Comparison of ENCODE assay signal across 8 cellular contexts in genomic region chr17:330993-331701, GRCh38. TPM values are rescaled to one million over a fixed set of nuclear protein-coding genes. Genes with fewer than 3 reads are reported as not detected.
A peak's percentile ranks its signal among the peaks of the same experiment; 100 is the strongest.
DNase-seq lines count a peak whose midpoint lies in the region; ATAC-seq, FAIRE-seq and TF ChIP-seq lines count a peak whose summit lies in the region.

No MANE protein-coding gene starts in this region.

- no peaks in the 10 kb centered on the region for H3K27me3 ChIP-seq in liver (ENCODE audit: control insufficient read depth in 4 of 4, insufficient read depth in 4 of 4, low read length in 3 of 4)
- no peaks in the 10 kb centered on the region for H3K27me3 ChIP-seq in HepG2 (ENCODE audit: control insufficient read depth in 1 of 2, insufficient read depth in 2 of 2, low read length in 2 of 2)
- H3K27me3 ChIP-seq in colonic mucosa = no peaks in the 10 kb centered on the region
- H3K27me3 ChIP-seq in transverse colon = no peaks in the 10 kb centered on the region

- H3K36me3 ChIP-seq in liver (ENCODE audit: control insufficient read depth in 4 of 4, insufficient read depth in 3 of 4, low read depth in 1 of 4, low read length in 3 of 4) (peaks cover 0 to 14% (median 1%) of the 10 kb centered on the region in 4 donors), HepG2 (replicated peaks in 1 of 2; ENCODE audit: control insufficient read depth in 1 of 2, insufficient read depth in 2 of 2, low read length in 2 of 2) (peaks cover 7 to 23% of the 10 kb centered on the region in 2 experiments; a peak in 4 of 5 replicates), colonic mucosa (no peaks in the 10 kb centered on the region), mucosa of descending colon (ENCODE audit: low read depth) (no peaks in the 10 kb centered on the region), transverse colon (peaks cover 0 to 5% (median 0%) of the 10 kb centered on the region in 4 donors)

- in situ Hi-C loops in HepG2 (cut with HindIII; ENCODE audit: extremely low pct_ligation_motif_present, low pct_unique_long_range_greater_than_20kb) = no loop called here
- in situ Hi-C loops in transverse colon (cut with MboI; ENCODE audit: low pct_ligation_motif_present in 1 of 4, low pct_unique_long_range_greater_than_20kb in 1 of 4, low sequenced_read_pairs in 3 of 4) = no loop called here

- no peak for TF ChIP-seq CTCF in liver (IDR thresholded peaks at IDR 0.05; ENCODE audit: low read depth, low read length, missing input control)
- TF ChIP-seq CTCF in HepG2 (CRISPR knock-in tag; IDR thresholded peaks at IDR 0.05) = no peak
- TF ChIP-seq CTCF in colonic mucosa (IDR thresholded peaks at IDR 0.05) = no peak
- no peak for TF ChIP-seq CTCF in mucosa of descending colon (IDR thresholded peaks at IDR 0.05)
- no peak for TF ChIP-seq CTCF in transverse colon (IDR thresholded peaks at IDR 0.05)

- ATAC-seq in HepG2 (no peak), mucosa of descending colon (peak; percentile 33), HG03135 (IDR thresholded peaks at IDR 0.05; ENCODE audit: unreplicated experiment) (no peak)

- H3K79me2 ChIP-seq in HepG2 (ENCODE audit: insufficient read depth, low read length) = no peaks in the 10 kb centered on the region

- H3K4me3 ChIP-seq in liver (ENCODE audit: low read depth in 1 of 3, low read length in 3 of 3) (peak overlapping the region in 2 of 3 donors; percentile 15 to 16), HepG2 (replicated peaks in 1 of 3; ENCODE audit: insufficient read depth in 1 of 3, low read depth in 2 of 3, low read length in 3 of 3) (no peak overlapping the region), colonic mucosa (no peak overlapping the region), mucosa of descending colon (no peak overlapping the region), transverse colon (peak overlapping the region in 1 of 4 donors; percentile 25)

- TF ChIP-seq POLR2A in HepG2 (IDR thresholded peaks at IDR 0.05; ENCODE audit: insufficient read depth in 1 of 2, low read depth in 2 of 2, low read length in 2 of 2) (no peak), transverse colon (IDR thresholded peaks at IDR 0.05) (no peak)

- POLR2A ChIA-PET in HepG2 (lab: Yijun Ruan, JAX) = no interaction called here

- no peaks in the 10 kb centered on the region for H3K9me3 ChIP-seq in liver (ENCODE audit: control insufficient read depth in 4 of 4, low read length in 3 of 4)
- no peaks in the 10 kb centered on the region for H3K9me3 ChIP-seq in HepG2 (ENCODE audit: low read length)
- H3K9me3 ChIP-seq in colonic mucosa = no peaks in the 10 kb centered on the region
- no peaks in the 10 kb centered on the region for H3K9me3 ChIP-seq in mucosa of descending colon
- no peaks in the 10 kb centered on the region for H3K9me3 ChIP-seq in transverse colon

- intact Hi-C loops in HepG2 (cut with micrococcal nuclease; ENCODE audit: unreplicated experiment) (no loop called here), colonic mucosa (cut with DNase I) (no loop called here), mucosa of descending colon (cut with DNase I, micrococcal nuclease) (no loop called here), transverse colon (cut with DNase I; ENCODE audit: low total_unique reads) (no loop called here)

- TF ChIP-seq RAD21 in liver (IDR thresholded peaks at IDR 0.05) = peak in 1 of 2 donors; percentile 17
- TF ChIP-seq RAD21 in HepG2 (CRISPR knock-in tag; IDR thresholded peaks at IDR 0.05) = no peak

- DNase-seq in HepG2 (ENCODE audit: low spot score) (no peak), colonic mucosa (no peak), mucosa of descending colon (peak in 2 of 3 donors; percentile 37 to 49), transverse colon (peak; percentile 29), DMS153 treated with DMSO at 0.1 percent for 48 hours (lab: John Stamatoyannopoulos, UW; ENCODE audit: unreplicated experiment) (no peak), T-helper 2 cell (no peak)

- BruUV-seq in HepG2 (replicated peaks; lab: Mats Ljungman, UMichigan) = no TSS peak

- peaks cover under 1 to 2% (median 2%) of the 10 kb centered on the region in 4 donors for H3K4me1 ChIP-seq in liver (ENCODE audit: control insufficient read depth in 4 of 4, insufficient read depth in 4 of 4, low read length in 3 of 4)
- H3K4me1 ChIP-seq in HepG2 (ENCODE audit: insufficient read depth, low read length) = no peaks in the 10 kb centered on the region
- no peaks in the 10 kb centered on the region for H3K4me1 ChIP-seq in colonic mucosa
- peaks cover 1% of the 10 kb centered on the region for H3K4me1 ChIP-seq in mucosa of descending colon (ENCODE audit: low read depth)
- peaks cover 0 to 8% (median 3%) of the 10 kb centered on the region in 4 donors for H3K4me1 ChIP-seq in transverse colon

- 68% methylated on average over 26 of the region's 26 CpGs for WGBS in liver
- 99% methylated on average over 12 of the region's 26 CpGs for WGBS in HepG2 (ENCODE audit: low lambda C conversion rate)
- 56 to 58% methylated on average over 9 to 25 of the region's 26 CpGs for WGBS in transverse colon (ENCODE audit: low coverage in 1 of 2), 2 donors

- no peak for FAIRE-seq in HepG2 (lab: Jason Lieb, UNC)

- peak overlapping the region in 1 of 2 donors; percentile 53 for H3K9ac ChIP-seq in liver (ENCODE audit: low read depth in 1 of 2, low read length in 2 of 2)
- H3K9ac ChIP-seq in HepG2 (ENCODE audit: insufficient read depth, low read depth, low read length) = no peak overlapping the region
- peak overlapping the region; percentile 14 to 16 for H3K9ac ChIP-seq in colonic mucosa (ENCODE audit: low read depth in 2 of 2, low read length in 2 of 2)

- H4K20me1 ChIP-seq in HepG2 (ENCODE audit: insufficient read depth, low read length) = no peaks in the 10 kb centered on the region

- CTCF ChIA-PET in HepG2 (lab: Yijun Ruan, JAX; ENCODE audit: low intra/inter-chr PET ratio, low total read pairs) = no interaction called here

- TF ChIP-seq EP300 in HepG2 (IDR thresholded peaks at IDR 0.05; ENCODE audit: low read depth in 2 of 2, low read length in 2 of 2) (no peak), HepG2 (CRISPR knock-in tag; IDR thresholded peaks at IDR 0.05; ENCODE audit: borderline replicate concordance) (no peak), transverse colon (IDR thresholded peaks at IDR 0.05; ENCODE audit: low read depth) (no peak)

- H3K27ac ChIP-seq in liver (ENCODE audit: low read depth in 1 of 2, low read length in 2 of 2) = peak overlapping the region; percentile 6 to 45
- no peak overlapping the region for H3K27ac ChIP-seq in HepG2 (ENCODE audit: extremely low read length, insufficient read depth, low read length)
- peak overlapping the region; percentile 7 for H3K27ac ChIP-seq in colonic mucosa
- H3K27ac ChIP-seq in transverse colon = peak overlapping the region; percentile 66 to 82 (median 68)

- no peak overlapping the region for H3K4me2 ChIP-seq in HepG2 (ENCODE audit: low read depth, low read length)

- H2AFZ ChIP-seq in HepG2 (ENCODE audit: low read length) = no peak overlapping the region

TF ChIP-seq in liver, 16 proteins besides CTCF, POLR2A, EP300 and RAD21:
- TF ChIP-seq ATF3 (IDR thresholded peaks at IDR 0.05) (no peak), NR2F2 (IDR thresholded peaks at IDR 0.05) (peak; percentile 21)

TF ChIP-seq in HepG2, 621 proteins besides CTCF, POLR2A, EP300 and RAD21 (continues in another document):
- TF ChIP-seq ZBTB42 (CRISPR knock-in tag; IDR thresholded peaks at IDR 0.05) (no peak), MTERF4 (CRISPR knock-in tag; IDR thresholded peaks at IDR 0.05) (no peak), ZSCAN29 (CRISPR knock-in tag; conservative IDR thresholded peaks at IDR 0.05) (no peak), RFX3 (CRISPR knock-in tag; IDR thresholded peaks at IDR 0.05) (no peak), ZNF432 (CRISPR knock-in tag; IDR thresholded peaks at IDR 0.05; ENCODE audit: borderline replicate concordance) (no peak), ZNF333 (CRISPR knock-in tag; IDR thresholded peaks at IDR 0.05; ENCODE audit: borderline replicate concordance) (no peak)

RNA-seq across cellular contexts. Expression of gene RPH3AL, which starts 21.5 kb away (rescaled TPM):
- total RNA-seq in liver (10 to 100 TPM in 1 of 2 donors, 1 to 10 TPM in 1; 8.5 to 52.5 TPM), HepG2 (2016; rRNA removed; fragmentation: Illumina TruSeq; extraction: Trizol) (6.7 and 7.8 TPM in 2 replicates), colonic mucosa (10 to 100 TPM; 14.9 to 34.2 TPM), mucosa of descending colon (10 to 100 TPM; 24.0 to 44.1 (median 36.7) TPM), transverse colon (10 to 100 TPM; 24.3 to 90.5 (median 47.2) TPM)
- polyA plus RNA-seq in liver (10 to 100 TPM; 10.3 to 17.4 TPM), HepG2 (2011; rRNA removed) (16.4 and 20.7 TPM in 2 replicates)
- total RNA-seq in HepG2 (2016; cell fraction: cytosol; rRNA removed; fragmentation: Illumina TruSeq; extraction: Trizol; ENCODE audit: low read depth) = 10.8 and 13.9 TPM in 2 replicates
- total RNA-seq in HepG2 (2016; cell fraction: insoluble cytoplasmic fraction; rRNA removed; fragmentation: Illumina TruSeq; extraction: Trizol) = 8.0 and 8.6 TPM in 2 replicates
- total RNA-seq in HepG2 (2016; cell fraction: membrane; rRNA removed; fragmentation: Illumina TruSeq; extraction: Trizol) = 12.1 and 13.4 TPM in 2 replicates
- total RNA-seq in HepG2 (2016; cell fraction: nucleus; rRNA removed; fragmentation: Illumina TruSeq; extraction: Trizol) = 6.4 and 8.4 TPM in 2 replicates
- polyA plus RNA-seq in HepG2 (2011; cell fraction: cytosol; rRNA removed) = 14.3 and 17.0 TPM in 2 replicates
- polyA plus RNA-seq in HepG2 (2011; cell fraction: nucleus; rRNA removed) = 21.3 and 26.7 TPM in 2 replicates
- 11.7 and 14.0 TPM in 2 replicates for polyA plus RNA-seq in HepG2 (2012)
- 4.1 and 4.3 TPM in 2 replicates for polyA plus RNA-seq in HepG2 (2016; cell fraction: cytosol; fragmentation: Illumina TruSeq; extraction: Trizol; ENCODE audit: low read depth)
- polyA plus RNA-seq in HepG2 (2016; cell fraction: insoluble cytoplasmic fraction; fragmentation: Illumina TruSeq; extraction: Trizol; ENCODE audit: low read depth) = 6.7 and 7.3 TPM in 2 replicates
- polyA plus RNA-seq in HepG2 (2016; cell fraction: membrane; fragmentation: Illumina TruSeq; extraction: Trizol; ENCODE audit: low read depth) = 9.3 and 12.3 TPM in 2 replicates
- polyA plus RNA-seq in HepG2 (2016; cell fraction: nucleus; fragmentation: Illumina TruSeq; extraction: Trizol; ENCODE audit: insufficient read depth, low read depth) = 8.0 and 9.6 TPM in 2 replicates
- 4.7 and 30.0 TPM in 2 replicates for polyA minus RNA-seq in HepG2 (2011; rRNA and poly(A)+ RNA removed; ENCODE audit: low replicate concordance)
- 12.5 TPM in 2 replicates for polyA minus RNA-seq in HepG2 (2011; cell fraction: cytosol; rRNA and poly(A)+ RNA removed)
- 29.4 and 31.1 TPM in 2 replicates for polyA minus RNA-seq in HepG2 (2011; cell fraction: nucleus; rRNA and poly(A)+ RNA removed)

Comparison
In these comparisons a context has a peak if more than half of its experiments do, and no peak if none do; other contexts are left out.
1. H3K4me3 ChIP-seq: peak in liver (2 of 3); none in HepG2 (0 of 3), colonic mucosa (single experiment) and mucosa of descending colon (single experiment).
2. DNase-seq: peak in mucosa of descending colon (2 of 3) and transverse colon (single experiment); none in HepG2 (single experiment), colonic mucosa (single experiment), DMS153 treated with DMSO at 0.1 percent for 48 hours (single experiment) and T-helper 2 cell (0 of 5).